In the genomic region with DNA sequence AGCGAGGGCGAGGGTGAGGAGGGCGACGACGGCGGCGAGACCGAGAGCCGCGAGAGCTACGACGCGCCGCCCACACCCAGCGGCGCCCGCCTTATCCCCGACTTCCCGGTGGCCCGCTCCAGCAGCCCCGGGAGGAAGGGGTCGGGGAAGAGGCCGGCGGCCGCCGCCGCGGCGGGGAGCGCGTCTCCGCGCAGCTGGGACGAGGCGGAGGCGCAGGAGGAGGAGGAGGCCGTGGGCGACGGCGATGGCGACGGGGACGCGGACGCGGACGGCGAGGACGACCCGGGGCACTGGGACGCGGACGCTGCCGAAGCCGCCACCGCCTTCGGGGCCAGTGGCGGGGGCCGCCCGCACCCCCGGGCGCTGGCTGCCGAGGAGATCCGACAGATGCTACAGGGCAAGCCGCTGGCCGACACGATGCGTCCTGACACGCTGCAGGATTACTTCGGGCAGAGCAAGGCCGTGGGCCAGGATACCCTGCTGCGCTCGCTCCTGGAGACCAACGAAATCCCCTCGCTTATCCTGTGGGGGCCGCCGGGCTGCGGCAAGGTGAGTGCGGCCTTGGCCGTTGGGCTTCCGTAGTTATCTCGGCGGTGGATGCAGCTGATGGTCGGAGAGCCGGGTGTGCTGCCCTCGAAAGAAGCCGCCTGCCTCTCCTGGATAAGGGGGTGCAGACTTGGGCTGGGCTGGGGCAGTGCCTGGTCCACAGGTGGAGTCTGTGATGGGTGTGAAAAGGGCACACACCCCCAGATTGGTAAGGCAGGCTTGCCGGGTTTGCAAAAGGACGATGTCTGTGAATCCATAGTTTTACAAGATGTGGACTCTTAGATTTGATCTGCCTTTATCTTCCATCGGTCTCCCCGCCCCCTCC, we compare ENCODE assay signal across 9 cellular contexts. TPM values are rescaled to one million over a fixed set of nuclear protein-coding genes. Genes with fewer than 3 reads are reported as not detected.
DNase-seq lines count a peak whose midpoint lies in the region; ATAC-seq, FAIRE-seq and TF ChIP-seq lines count a peak whose summit lies in the region.
"Had no signal": no experiment of that assay in that cellular context is flagged by ENCODE, and none has a peak within 500 bp of the region (broad histone marks: within the 10 kb centered on the region; RNA-seq: fewer than 3 reads in every experiment).

No MANE protein-coding gene starts in this region.

- peaks cover 21% of the 10 kb centered on the region for H3K4me1 Mint-ChIP-seq in MCF 10A (ENCODE audit: insufficient read depth, unreplicated experiment)

- TF ChIP-seq CTCF in SK-N-SH (IDR thresholded peaks at IDR 0.05), result no peak
- TF ChIP-seq CTCF in MCF 10A (IDR thresholded peaks at IDR 0.05; ENCODE audit: unreplicated experiment), result no peak
- no peak for TF ChIP-seq CTCF in keratinocyte (optimal IDR thresholded peaks at IDR 0.05 in 1 of 3, IDR thresholded peaks at IDR 0.05 in 1 of 3, conservative IDR thresholded peaks at IDR 0.05 in 1 of 3; ENCODE audit: extremely low read depth in 1 of 3, insufficient read depth in 2 of 3, low read length in 3 of 3)

- H3K27ac Mint-ChIP-seq in MCF 10A (ENCODE audit: low read depth, unreplicated experiment), result peak overlapping the region; percentile 16

- under 1% methylated on average over 27 of the region's 91 CpGs for WGBS in SK-N-SH (ENCODE audit: low lambda C conversion rate)

- peaks cover 0 to 13% (median 11%) of the 10 kb centered on the region in 11 experiments; a peak in 16 of 22 replicates for H3K9me3 ChIP-seq in BLaER1 treated with 17β-estradiol and CSF1 and Interleukin-3, amounts not matched to agents 10 nM and 100 nM (replicated peaks in 1 of 11)
- no peaks in the 10 kb centered on the region for H3K9me3 ChIP-seq in SK-N-SH
- no peaks in the 10 kb centered on the region for H3K9me3 ChIP-seq in keratinocyte (ENCODE audit: control insufficient read depth, low read depth, low read length)

- POLR2A ChIA-PET in SK-N-SH (lab: Yijun Ruan, JAX) (interaction anchor here (0.9 to 1.4 kb wide), 3 partner anchors 9 to 222 kb away, joined by 3 read pairs; no protein-coding TSS in a partner anchor), MCF 10A (lab: Yijun Ruan, JAX) (interaction anchor here (0.6 to 5.1 kb wide), 31 partner anchors 8 to 1252 kb away, joined by 3 to 34 read pairs (median 4); partner anchors contain the start of genes FOXC1, SERPINB1 and SERPINB6)

- dilution Hi-C loops in keratinocyte (cut with MboI; ENCODE audit: extremely low pct_ligation_motif_present, low sequenced_read_pairs), result no loop called here

- H3K4me1 ChIP-seq in BLaER1 treated with 17β-estradiol and CSF1 and Interleukin-3, amounts not matched to agents 10 nM and 100 nM, result peaks cover 35 to 47% (median 41%) of the 10 kb centered on the region in 10 experiments
- H3K4me1 ChIP-seq in SK-N-SH (ENCODE audit: control insufficient read depth in 1 of 2, insufficient read depth in 2 of 2, low read depth in 1 of 2, low read length in 1 of 2) (peaks cover 13 to 32% of the 10 kb centered on the region in 2 experiments; a peak in 3 of 4 replicates), keratinocyte (ENCODE audit: control insufficient read depth, extremely low read depth, insufficient read depth, low read length) (peaks cover 22% of the 10 kb centered on the region)

- peak overlapping the region; percentile 83 to 98 (median 97) for H3K27ac ChIP-seq in BLaER1 treated with 17β-estradiol and CSF1 and Interleukin-3, amounts not matched to agents 10 nM and 100 nM
- peak overlapping the region; percentile 73 to 88 for H3K27ac ChIP-seq in SK-N-SH (ENCODE audit: low read depth in 2 of 2, low read length in 1 of 2)
- peak overlapping the region; percentile 69 for H3K27ac ChIP-seq in keratinocyte (ENCODE audit: control insufficient read depth, insufficient read depth, low read length)

- intact Hi-C loops in MCF 10A (cut with micrococcal nuclease), result loop anchor here (1.0 to 2.0 kb wide), 3 partner anchors 28 to 75 kb away; partner anchors contain the start of gene SERPINB1

- H2AFZ ChIP-seq in SK-N-SH (ENCODE audit: low read depth) (peak overlapping the region; percentile 66; the same call in 1 of the 2 replicates), keratinocyte (ENCODE audit: control insufficient read depth, low read length) (peak overlapping the region; percentile 68)

- peak; percentile 83 for DNase-seq in SK-N-SH
- no peak for DNase-seq in MCF 10A (ENCODE audit: unreplicated experiment)
- no peak for DNase-seq in keratinocyte (ENCODE audit: low read depth, low spot score)
- DNase-seq in stimulated activated CD4-positive, alpha-beta T cell treated with anti-CD3 and anti-CD28 coated beads, Interleukin-2, amount 100 ng/mL, for 48 hours, result peak; percentile 23 to 34
- DNase-seq in HuH-7 (ENCODE audit: low spot score), result no peak

- TF ChIP-seq RAD21 in SK-N-SH (IDR thresholded peaks at IDR 0.05; ENCODE audit: low read length), result no peak

- FAIRE-seq in keratinocyte (lab: Jason Lieb, UNC), result no peak
- FAIRE-seq: TTC549 had no signal

- no peaks in the 10 kb centered on the region for H3K27me3 Mint-ChIP-seq in MCF 10A (ENCODE audit: insufficient read depth, unreplicated experiment)

- H3K27me3 ChIP-seq in BLaER1 treated with 17β-estradiol and CSF1 and Interleukin-3, amounts not matched to agents 10 nM and 100 nM, result no peaks in the 10 kb centered on the region
- no peaks in the 10 kb centered on the region for H3K27me3 ChIP-seq in SK-N-SH (ENCODE audit: insufficient read depth)
- no peaks in the 10 kb centered on the region for H3K27me3 ChIP-seq in keratinocyte (ENCODE audit: control insufficient read depth, extremely low read depth, insufficient read depth, low read length)

- H4K20me1 ChIP-seq in BLaER1 treated with 17β-estradiol and CSF1 and Interleukin-3, amounts not matched to agents 10 nM and 100 nM, result peaks cover 41 to 54% (median 49%) of the 10 kb centered on the region in 11 experiments
- H4K20me1 ChIP-seq in SK-N-SH (ENCODE audit: insufficient read depth) (peaks cover 35% of the 10 kb centered on the region), keratinocyte (ENCODE audit: control insufficient read depth, extremely low read depth, insufficient read depth, low read length) (peaks cover 10% of the 10 kb centered on the region)

- H3K9me3 Mint-ChIP-seq in MCF 10A (ENCODE audit: unreplicated experiment), result no peaks in the 10 kb centered on the region

- H3F3A ChIP-seq in SK-N-SH (replicated peaks; ENCODE audit: insufficient read depth), result peaks cover 8% of the 10 kb centered on the region

- peak overlapping the region; percentile 84 to 100 (median 92) for H3K4me3 ChIP-seq in BLaER1 treated with 17β-estradiol and CSF1 and Interleukin-3, amounts not matched to agents 10 nM and 100 nM
- H3K4me3 ChIP-seq in SK-N-SH (ENCODE audit: low read depth in 2 of 2, low read length in 1 of 2), result peak overlapping the region; percentile 86 to 91
- H3K4me3 ChIP-seq in keratinocyte (ENCODE audit: control insufficient read depth in 2 of 3, extremely low read depth in 1 of 3, insufficient read depth in 2 of 3, low read depth in 1 of 3, low read length in 3 of 3), result peak overlapping the region; percentile 59 to 91 (median 63)

- peak overlapping the region; percentile 71 for H3K4me3 Mint-ChIP-seq in MCF 10A (ENCODE audit: unreplicated experiment)

- H3K9ac ChIP-seq in BLaER1 treated with 17β-estradiol and CSF1 and Interleukin-3, amounts not matched to agents 10 nM and 100 nM, result peak overlapping the region; percentile 92 to 98 (median 96)
- peak overlapping the region; percentile 83 for H3K9ac ChIP-seq in SK-N-SH
- H3K9ac ChIP-seq in keratinocyte (ENCODE audit: control insufficient read depth, extremely low read depth, insufficient read depth, low read length), result peak overlapping the region; percentile 86

- CTCF ChIA-PET in SK-N-SH (lab: Yijun Ruan, JAX) (interaction anchor here (0.6 to 9.3 kb wide), 20 partner anchors 10 to 191 kb away, joined by 3 to 100 read pairs (median 4); partner anchors contain the start of genes MYLK4 and SERPINB1), MCF 10A (lab: Yijun Ruan, JAX) (interaction anchor here (0.6 to 1.4 kb wide), 8 partner anchors 14 to 1983 kb away, joined by 3 to 4 read pairs (median 3); no protein-coding TSS in a partner anchor)

- H3K9me1 ChIP-seq in keratinocyte (ENCODE audit: control insufficient read depth, extremely low read depth, insufficient read depth, low read length), result peaks cover 3% of the 10 kb centered on the region

- peak; percentile 4 for ATAC-seq in GM19035 (IDR thresholded peaks at IDR 0.05; ENCODE audit: unreplicated experiment)
- ATAC-seq in HG03159 (IDR thresholded peaks at IDR 0.05; ENCODE audit: unreplicated experiment), result peak; percentile 18

- peaks cover 12% of the 10 kb centered on the region for H3K36me3 Mint-ChIP-seq in MCF 10A (ENCODE audit: insufficient read depth, unreplicated experiment)

- peaks cover 52% of the 10 kb centered on the region for H3K79me2 ChIP-seq in SK-N-SH (ENCODE audit: insufficient read depth)
- H3K79me2 ChIP-seq in keratinocyte (ENCODE audit: control insufficient read depth, insufficient read depth, low read length), result peaks cover 54% of the 10 kb centered on the region

- peak overlapping the region; percentile 92 to 99 (median 97) for H3K4me2 ChIP-seq in BLaER1 treated with 17β-estradiol and CSF1 and Interleukin-3, amounts not matched to agents 10 nM and 100 nM
- peak overlapping the region; percentile 96 for H3K4me2 ChIP-seq in SK-N-SH
- H3K4me2 ChIP-seq in keratinocyte (ENCODE audit: control insufficient read depth, extremely low read depth, insufficient read depth, low read depth, low read length), result peak overlapping the region; percentile 95

- no peaks in the 10 kb centered on the region for H3K9me2 ChIP-seq in SK-N-SH

- BruUV-seq in MCF 10A (replicated peaks; lab: Mats Ljungman, UMichigan), result no TSS peak

- no peak for TF ChIP-seq EP300 in SK-N-SH (IDR thresholded peaks at IDR 0.05; ENCODE audit: borderline replicate concordance in 1 of 2, low read depth in 1 of 2, low read length in 1 of 2)

- peaks cover 13 to 35% (median 18%) of the 10 kb centered on the region in 11 experiments for H3K36me3 ChIP-seq in BLaER1 treated with 17β-estradiol and CSF1 and Interleukin-3, amounts not matched to agents 10 nM and 100 nM
- H3K36me3 ChIP-seq in SK-N-SH (replicated peaks in 1 of 2; ENCODE audit: control insufficient read depth in 1 of 2, insufficient read depth in 2 of 2, low read length in 1 of 2) (peaks cover 22 to 24% of the 10 kb centered on the region in 2 experiments), keratinocyte (ENCODE audit: control insufficient read depth in 2 of 2, extremely low read depth in 1 of 2, insufficient read depth in 2 of 2, low read length in 2 of 2) (peaks cover 7 to 18% of the 10 kb centered on the region in 2 experiments)

RNA-seq across cellular contexts. Expression of gene WRNIP1, which starts 0.9 kb away (rescaled TPM):
- polyA plus RNA-seq in SK-N-SH (2012; rRNA removed), result 47.5 and 49.0 TPM in 2 replicates
- polyA plus RNA-seq in SK-N-SH (2012; cell fraction: cytosol; rRNA removed), result 38.6 and 45.1 TPM in 2 replicates
- 50.2 and 58.7 TPM in 2 replicates for polyA plus RNA-seq in SK-N-SH (2012; cell fraction: nucleus; rRNA removed)
- total RNA-seq in MCF 10A (2022), result 33.4 and 44.8 TPM in 2 replicates
- polyA plus RNA-seq in keratinocyte, result 52.3 to 55.1 TPM (median 54.6 TPM) in 3 replicates
- polyA plus RNA-seq in keratinocyte (2011; ENCODE audit: low read depth), result 47.0 TPM
- polyA plus RNA-seq in keratinocyte (2011; cell fraction: cytosol; rRNA removed), result 40.7 and 50.1 TPM in 2 replicates
- 64.8 and 66.7 TPM in 2 replicates for polyA plus RNA-seq in keratinocyte (2011; cell fraction: nucleus; rRNA removed)
- polyA plus RNA-seq in keratinocyte (2012; ENCODE audit: low replicate concordance), result 38.4 and 45.5 TPM in 2 replicates
- 38.9 to 48.4 TPM (median 45.6 TPM) in 3 replicates for polyA minus RNA-seq in keratinocyte
- 28.0 TPM for polyA minus RNA-seq in keratinocyte (2011; cell fraction: cytosol; rRNA and poly(A)+ RNA removed)
- 26.2 and 31.6 TPM in 2 replicates for polyA minus RNA-seq in keratinocyte (2011; cell fraction: nucleus; rRNA and poly(A)+ RNA removed)

RNA-seq across cellular contexts. Expression of gene MYLK4, which starts 15.4 kb away (rescaled TPM):
- polyA plus RNA-seq in SK-N-SH (2012; rRNA removed), result 0.16 and 0.18 TPM in 2 replicates
- 0.17 and 0.20 TPM in 2 replicates for polyA plus RNA-seq in SK-N-SH (2012; cell fraction: cytosol; rRNA removed)
- polyA plus RNA-seq in SK-N-SH (2012; cell fraction: nucleus; rRNA removed), result 0.41 and 0.69 TPM in 2 replicates
- total RNA-seq in MCF 10A (2022), result 0.93 and 1.1 TPM in 2 replicates
- polyA plus RNA-seq in keratinocyte, result 0.22 to 0.31 TPM (median 0.31 TPM) in 3 replicates
- 0.07 TPM for polyA plus RNA-seq in keratinocyte (2011; ENCODE audit: low read depth)
- 0.10 and 0.19 TPM in 2 replicates for polyA plus RNA-seq in keratinocyte (2011; cell fraction: cytosol; rRNA removed)
- polyA plus RNA-seq in keratinocyte (2011; cell fraction: nucleus; rRNA removed), result 0.92 and 1.1 TPM in 2 replicates
- 0.08 and 0.11 TPM in 2 replicates for polyA plus RNA-seq in keratinocyte (2012; ENCODE audit: low replicate concordance)
- polyA minus RNA-seq in keratinocyte, result 0.07 to 0.32 TPM in 2 of 3 replicates, not detected in the other
- not detected for polyA minus RNA-seq in keratinocyte (2011; cell fraction: cytosol; rRNA and poly(A)+ RNA removed)
- 0.11 and 0.54 TPM in 2 replicates for polyA minus RNA-seq in keratinocyte (2011; cell fraction: nucleus; rRNA and poly(A)+ RNA removed)

Comparison
In these comparisons a context has a peak if more than half of its experiments do, and no peak if none do; other contexts are left out.
1. DNase-seq: peak in SK-N-SH (single experiment) and stimulated activated CD4-positive, alpha-beta T cell treated with anti-CD3 and anti-CD28 coated beads, Interleukin-2, amount 100 ng/mL, for 48 hours (2 of 2); none in MCF 10A (single experiment), keratinocyte (single experiment) and HuH-7 (single experiment).
2. Peak in every context shown above with its lines, with median percentiles within 50 percentile points of each other: H3K27ac ChIP-seq, H3K4me2 ChIP-seq, H3K4me3 ChIP-seq and H3K9ac ChIP-seq.